Comparison of ENCODE assay signal across 1 cellular context in the genomic region with DNA sequence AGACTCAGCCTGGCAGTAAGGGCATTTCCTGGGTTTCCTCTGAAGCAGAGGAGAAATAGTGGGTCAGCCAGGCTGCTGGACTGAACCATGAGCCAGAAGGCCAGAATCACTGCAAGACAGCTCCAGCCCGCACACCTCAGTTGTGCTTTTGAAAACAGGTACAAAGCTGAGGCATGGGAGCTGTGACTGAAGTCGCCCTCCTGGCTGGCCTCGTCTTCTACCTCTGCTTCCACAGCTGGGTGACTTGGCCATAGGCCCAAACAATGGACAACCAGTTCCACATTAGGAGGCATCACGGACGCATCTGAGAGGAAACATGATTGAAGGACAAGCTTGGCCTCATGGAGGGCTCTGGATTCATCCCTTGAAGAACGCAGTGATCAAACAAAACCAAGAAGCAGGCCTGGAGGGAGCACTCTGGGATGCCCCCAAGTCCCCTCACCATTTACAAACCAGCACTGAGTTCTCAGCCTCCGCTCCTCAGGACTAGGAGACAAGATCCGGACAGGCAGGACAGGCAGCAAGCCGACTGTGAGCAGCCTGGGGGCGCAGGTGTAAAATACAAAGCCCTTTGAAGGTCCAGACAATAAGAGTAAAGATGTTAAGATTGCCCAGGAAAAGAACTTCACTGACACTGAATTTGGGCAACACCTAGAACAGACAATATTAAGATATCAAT.
A peak's percentile ranks its signal among the peaks of the same experiment; 100 is the strongest.
TF ChIP-seq lines count a peak whose summit lies in the region.

No MANE protein-coding gene starts in this region.

TF ChIP-seq in HepG2, 621 proteins besides CTCF, POLR2A, EP300 and RAD21:
- 0 out of 2 replicates have a peak, but pooled peaks have one; percentile 31 for TF ChIP-seq ZNF225 (CRISPR knock-in tag; IDR thresholded peaks at IDR 0.05)
- TF ChIP-seq NRL (CRISPR knock-in tag; IDR thresholded peaks at IDR 0.05; ENCODE audit: borderline replicate concordance), result no peak
- TF ChIP-seq, protein P1, sequence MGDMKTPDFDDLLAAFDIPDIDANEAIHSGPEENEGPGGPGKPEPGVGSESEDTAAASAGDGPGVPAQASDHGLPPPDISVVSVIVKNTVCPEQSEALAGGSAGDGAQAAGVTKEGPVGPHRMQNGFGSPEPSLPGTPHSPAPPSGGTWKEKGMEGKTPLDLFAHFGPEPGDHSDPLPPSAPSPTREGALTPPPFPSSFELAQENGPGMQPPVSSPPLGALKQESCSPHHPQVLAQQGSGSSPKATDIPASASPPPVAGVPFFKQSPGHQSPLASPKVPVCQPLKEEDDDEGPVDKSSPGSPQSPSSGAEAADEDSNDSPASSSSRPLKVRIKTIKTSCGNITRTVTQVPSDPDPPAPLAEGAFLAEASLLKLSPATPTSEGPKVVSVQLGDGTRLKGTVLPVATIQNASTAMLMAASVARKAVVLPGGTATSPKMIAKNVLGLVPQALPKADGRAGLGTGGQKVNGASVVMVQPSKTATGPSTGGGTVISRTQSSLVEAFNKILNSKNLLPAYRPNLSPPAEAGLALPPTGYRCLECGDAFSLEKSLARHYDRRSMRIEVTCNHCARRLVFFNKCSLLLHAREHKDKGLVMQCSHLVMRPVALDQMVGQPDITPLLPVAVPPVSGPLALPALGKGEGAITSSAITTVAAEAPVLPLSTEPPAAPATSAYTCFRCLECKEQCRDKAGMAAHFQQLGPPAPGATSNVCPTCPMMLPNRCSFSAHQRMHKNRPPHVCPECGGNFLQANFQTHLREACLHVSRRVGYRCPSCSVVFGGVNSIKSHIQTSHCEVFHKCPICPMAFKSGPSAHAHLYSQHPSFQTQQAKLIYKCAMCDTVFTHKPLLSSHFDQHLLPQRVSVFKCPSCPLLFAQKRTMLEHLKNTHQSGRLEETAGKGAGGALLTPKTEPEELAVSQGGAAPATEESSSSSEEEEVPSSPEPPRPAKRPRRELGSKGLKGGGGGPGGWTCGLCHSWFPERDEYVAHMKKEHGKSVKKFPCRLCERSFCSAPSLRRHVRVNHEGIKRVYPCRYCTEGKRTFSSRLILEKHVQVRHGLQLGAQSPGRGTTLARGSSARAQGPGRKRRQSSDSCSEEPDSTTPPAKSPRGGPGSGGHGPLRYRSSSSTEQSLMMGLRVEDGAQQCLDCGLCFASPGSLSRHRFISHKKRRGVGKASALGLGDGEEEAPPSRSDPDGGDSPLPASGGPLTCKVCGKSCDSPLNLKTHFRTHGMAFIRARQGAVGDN (CRISPR knock-in tag; IDR thresholded peaks at IDR 0.05), result 0 out of 2 replicates have a peak, but pooled peaks have one; percentile 3
- TF ChIP-seq RBM22 (optimal IDR thresholded peaks at IDR 0.05; ENCODE audit: low read length), result peak; percentile 14
- no peak for TF ChIP-seq FOSL2 (CRISPR knock-in tag; IDR thresholded peaks at IDR 0.05)
- TF ChIP-seq FLYWCH1 (CRISPR knock-in tag; IDR thresholded peaks at IDR 0.05), result no peak
- TF ChIP-seq JDP2 (CRISPR knock-in tag; IDR thresholded peaks at IDR 0.05; ENCODE audit: borderline replicate concordance), result no peak
- TF ChIP-seq ZNF557 (CRISPR knock-in tag; IDR thresholded peaks at IDR 0.05), result no peak
